8 cellular contexts compared by ENCODE assay signal in the genomic region with DNA sequence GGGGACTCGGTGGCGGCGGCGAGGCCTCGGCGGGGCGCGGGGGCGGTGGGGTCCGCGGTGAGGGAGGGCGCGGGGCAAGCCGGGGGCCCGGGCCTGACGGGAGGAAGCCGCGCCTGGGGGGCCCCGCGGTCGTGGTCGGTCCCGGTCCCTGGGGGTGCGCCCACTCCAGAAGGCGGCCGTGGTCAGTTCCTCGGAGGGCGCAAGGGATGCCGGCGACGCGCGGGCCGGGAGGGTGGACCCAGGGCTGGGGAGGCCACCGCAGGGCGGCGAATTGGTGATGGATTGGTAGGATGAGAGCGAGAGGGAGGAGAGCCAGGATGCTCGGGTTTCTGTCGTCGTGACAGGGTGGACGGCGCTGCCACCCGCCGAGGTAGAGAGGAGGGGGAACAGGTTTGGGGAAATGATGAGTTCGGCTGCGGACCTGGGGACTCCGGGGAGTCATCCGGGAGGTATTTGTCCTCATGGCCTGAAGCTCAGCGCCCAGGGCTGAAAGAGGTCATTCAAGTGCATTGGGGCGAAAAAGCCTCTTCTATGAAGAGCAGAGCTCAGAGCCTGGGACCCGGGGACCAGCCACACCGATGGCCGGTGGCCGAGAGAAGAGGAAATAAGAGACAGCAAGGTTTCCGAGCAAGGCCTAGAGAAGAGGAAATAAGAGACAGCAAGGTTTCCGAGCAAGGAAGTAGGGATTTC. TPM values are rescaled to one million over a fixed set of nuclear protein-coding genes. Genes with fewer than 3 reads are reported as not detected.
DNase-seq lines count a peak whose midpoint lies in the region; ATAC-seq and TF ChIP-seq lines count a peak whose summit lies in the region.

No MANE protein-coding gene starts in this region.

- peak overlapping the region; percentile 94 for H3K4me3 Mint-ChIP-seq in activated naive CD4-positive, alpha-beta T cell treated with anti-CD3 and anti-CD28 coated beads, Interleukin-2, amount 10 ng/mL, durations not matched to agents 7 days and 5 days

- intact Hi-C loops in OCI-LY7 (cut with micrococcal nuclease; ENCODE audit: unreplicated experiment): loop anchor here (1.0 kb wide), 1 partner anchor 31 kb away; a partner anchor contains a TSS

- H3K4me1 Mint-ChIP-seq in activated naive CD4-positive, alpha-beta T cell treated with anti-CD3 and anti-CD28 coated beads, Interleukin-2, amount 10 ng/mL, durations not matched to agents 7 days and 5 days: peaks cover 31% of the 10 kb centered on the region

- H3K27me3 Mint-ChIP-seq in activated naive CD4-positive, alpha-beta T cell treated with anti-CD3 and anti-CD28 coated beads, Interleukin-2, amount 10 ng/mL, durations not matched to agents 7 days and 5 days: peaks cover 4% of the 10 kb centered on the region

- no TSS peak for BruUV-seq in OCI-LY7 (replicated peaks; lab: Mats Ljungman, UMichigan)

- POLR2A ChIA-PET in OCI-LY7 (lab: Charles Lee): interaction anchor here (0.6 kb wide), 1 partner anchor 1155 kb away, joined by 3 read pairs; no protein-coding TSS in a partner anchor

- peaks cover 21% of the 10 kb centered on the region for H3K36me3 Mint-ChIP-seq in activated naive CD4-positive, alpha-beta T cell treated with anti-CD3 and anti-CD28 coated beads, Interleukin-2, amount 10 ng/mL, durations not matched to agents 7 days and 5 days

- H3K36me3 ChIP-seq in OCI-LY7 (ENCODE audit: insufficient read depth, low read length): no peaks in the 10 kb centered on the region
- H3K36me3 ChIP-seq in gastroesophageal sphincter: peaks cover 0 to 4% of the 10 kb centered on the region in 2 donors
- peaks cover 15% of the 10 kb centered on the region for H3K36me3 ChIP-seq in neutrophil
- no peaks in the 10 kb centered on the region for H3K36me3 ChIP-seq in urinary bladder (ENCODE audit: insufficient read depth)

- no peak overlapping the region for H3K27ac ChIP-seq in OCI-LY7 (ENCODE audit: low read depth, low read length, poor library complexity, severe bottlenecking)
- peak overlapping the region in 3 of 4 donors; percentile 74 to 86 (median 81) for H3K27ac ChIP-seq in gastroesophageal sphincter
- H3K27ac ChIP-seq in neutrophil: peak overlapping the region; percentile 92
- peak overlapping the region; percentile 14 for H3K27ac ChIP-seq in urinary bladder (ENCODE audit: low read depth)

- no peaks in the 10 kb centered on the region for H3K79me2 ChIP-seq in OCI-LY7 (ENCODE audit: insufficient read depth, low read depth, low read length)

- no peaks in the 10 kb centered on the region for H3K9me2 ChIP-seq in OCI-LY7 (ENCODE audit: insufficient read depth, low read length)

- TF ChIP-seq EP300 in gastroesophageal sphincter (IDR thresholded peaks at IDR 0.05): no peak

- H3K4me2 ChIP-seq in OCI-LY7 (ENCODE audit: low read length): peak overlapping the region; percentile 98

- TF ChIP-seq CTCF in OCI-LY7 (conservative IDR thresholded peaks at IDR 0.05; ENCODE audit: low read length) (no peak), gastroesophageal sphincter (IDR thresholded peaks at IDR 0.05) (no peak), neutrophil (IDR thresholded peaks at IDR 0.05) (no peak)

- no peaks in the 10 kb centered on the region for H4K20me1 ChIP-seq in OCI-LY7 (ENCODE audit: insufficient read depth, low read length)

- peak overlapping the region; percentile 86 for H2AFZ ChIP-seq in OCI-LY7 (ENCODE audit: low read length)

- H3K27me3 ChIP-seq in gastroesophageal sphincter (no peaks in the 10 kb centered on the region), neutrophil (peaks cover 9% of the 10 kb centered on the region)

- DNase-seq in AG20443 (ENCODE audit: low spot score) (peak; percentile 80), OCI-LY7 (ENCODE audit: low spot score) (peak; percentile 39)
- peak; percentile 55 for DNase-seq in activated naive CD4-positive, alpha-beta T cell treated with anti-CD3 and anti-CD28 coated beads, Interleukin-2, amount 10 ng/mL, durations not matched to agents 7 days and 5 days

- H3K9me3 ChIP-seq in OCI-LY7 (ENCODE audit: low read length) (no peaks in the 10 kb centered on the region), gastroesophageal sphincter (no peaks in the 10 kb centered on the region), neutrophil (no peaks in the 10 kb centered on the region)

- H3K4me3 ChIP-seq in OCI-LY7 (ENCODE audit: low read depth, low read length, poor library complexity, severe bottlenecking): peak overlapping the region; percentile 77
- peak overlapping the region; percentile 49 to 87 for H3K4me3 ChIP-seq in gastroesophageal sphincter
- H3K4me3 ChIP-seq in neutrophil (ENCODE audit: low read depth in 1 of 2, low read length in 1 of 2): peak overlapping the region; percentile 74 to 87
- H3K4me3 ChIP-seq in urinary bladder (ENCODE audit: low read depth, low read length): peak overlapping the region; percentile 80

- CTCF ChIA-PET in OCI-LY7 (lab: Charles Lee; ENCODE audit: unreplicated experiment): interaction anchor here (0.6 kb wide), 1 partner anchor 28 kb away, joined by 3 read pairs; no protein-coding TSS in a partner anchor
- CTCF ChIA-PET in activated naive CD4-positive, alpha-beta T cell treated with anti-CD3 and anti-CD28 coated beads, Interleukin-2, amount 10 ng/mL, durations not matched to agents 7 days and 5 days (lab: Charles Lee): interaction anchor here (0.9 kb wide), 1 partner anchor 31 kb away, joined by 3 read pairs; a partner anchor contains a TSS

- peak overlapping the region; percentile 94 for H3K27ac Mint-ChIP-seq in activated naive CD4-positive, alpha-beta T cell treated with anti-CD3 and anti-CD28 coated beads, Interleukin-2, amount 10 ng/mL, durations not matched to agents 7 days and 5 days

- 0 to 3% methylated on average over 12 to 21 of the region's 57 CpGs for WGBS in gastroesophageal sphincter (ENCODE audit: low coverage in 1 of 2), 2 donors
- under 1% methylated on average over 57 of the region's 57 CpGs for WGBS in urinary bladder

- no peak for TF ChIP-seq POLR2A in gastroesophageal sphincter (IDR thresholded peaks at IDR 0.05)

- H3K9me3 Mint-ChIP-seq in activated naive CD4-positive, alpha-beta T cell treated with anti-CD3 and anti-CD28 coated beads, Interleukin-2, amount 10 ng/mL, durations not matched to agents 7 days and 5 days: no peaks in the 10 kb centered on the region

- H3K4me1 ChIP-seq in OCI-LY7 (ENCODE audit: insufficient read depth, low read length, poor library complexity, severe bottlenecking) (peaks cover 20% of the 10 kb centered on the region), gastroesophageal sphincter (peaks cover 0 to 23% (median 0%) of the 10 kb centered on the region in 3 donors), neutrophil (ENCODE audit: control insufficient read depth in 1 of 2, insufficient read depth in 1 of 2, low read depth in 1 of 2, low read length in 1 of 2) (peaks cover 26 to 46% of the 10 kb centered on the region in 2 experiments), urinary bladder (ENCODE audit: insufficient read depth) (peaks cover 3% of the 10 kb centered on the region)

- ATAC-seq in GM18873 (IDR thresholded peaks at IDR 0.05; ENCODE audit: low FRiP score, unreplicated experiment) (peak; percentile 25), HG03103 (IDR thresholded peaks at IDR 0.05; ENCODE audit: low read depth, unreplicated experiment) (peak; percentile 30), gastroesophageal sphincter (peak; percentile 71)

RNA-seq across cellular contexts. Expression of a gene that starts 0.5 kb away (rescaled TPM):
- 6.2 and 10.4 TPM in 2 replicates for total RNA-seq in OCI-LY7 (2014; rRNA removed; shearing (Covaris generic))
- total RNA-seq in OCI-LY7 (2022) (8.3 and 10.2 TPM in 2 replicates), gastroesophageal sphincter (10 to 100 TPM; 41.4 to 96.4 (median 82.0) TPM), urinary bladder (90.4 TPM)
- 45.0 TPM for polyA plus RNA-seq in urinary bladder

RNA-seq across cellular contexts. Expression of a gene that starts 30.8 kb away (rescaled TPM):
- total RNA-seq in OCI-LY7 (2014; rRNA removed; shearing (Covaris generic)): 4.9 and 5.8 TPM in 2 replicates
- 6.5 and 7.0 TPM in 2 replicates for total RNA-seq in OCI-LY7 (2022)
- 1 to 10 TPM; 7.9 to 9.9 (median 9.2) TPM for total RNA-seq in gastroesophageal sphincter
- total RNA-seq in urinary bladder: 10.3 TPM
- 8.3 TPM for polyA plus RNA-seq in urinary bladder
